ENCODE assay signal across 8 cellular contexts in the genomic region with DNA sequence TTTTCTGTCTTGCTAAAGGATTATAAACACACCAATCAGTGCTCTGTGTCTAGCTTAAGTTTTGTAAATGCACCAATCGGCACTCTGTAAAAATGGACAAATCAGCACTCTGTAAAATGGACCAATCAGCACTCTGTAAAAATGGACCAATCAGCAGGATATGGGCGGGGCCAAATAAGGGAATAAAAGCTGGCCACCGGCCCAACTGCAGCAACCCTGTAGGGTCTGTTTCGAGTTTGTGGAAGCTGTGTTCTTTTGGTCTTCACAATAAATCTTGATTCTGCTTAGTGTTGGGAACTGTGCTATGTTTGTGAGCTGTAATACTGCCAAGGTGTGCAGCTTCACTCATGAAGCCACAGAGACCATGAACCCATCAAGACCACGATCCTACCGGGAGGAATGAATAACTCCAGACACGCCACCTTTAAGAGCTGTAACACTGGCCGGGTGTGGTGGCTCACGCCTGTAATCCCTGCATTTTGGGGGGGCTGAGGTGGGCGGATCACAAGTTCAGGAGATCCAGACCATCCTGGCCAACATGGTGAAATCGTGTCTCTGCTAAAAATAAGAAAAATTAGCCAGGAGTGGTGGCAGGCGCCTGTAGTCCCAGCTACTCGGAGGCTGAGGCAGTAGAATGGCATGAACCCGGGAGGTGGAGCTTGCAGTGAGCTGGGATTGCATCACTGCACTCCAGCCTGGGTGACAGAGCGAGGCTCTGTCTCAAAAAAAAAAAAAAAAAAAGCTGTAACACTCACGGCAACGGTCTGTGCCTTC.
DNase-seq lines count a peak whose midpoint lies in the region; ATAC-seq and TF ChIP-seq lines count a peak whose summit lies in the region.
"Not testable (repeated sequence)": the region's sequence is repeated elsewhere in the genome, so short reads cannot be mapped to it uniquely, and the experiment has no call there.

No MANE protein-coding gene starts in this region.

- H3K18ac ChIP-seq in trophoblast cell (ENCODE audit: low read length): not testable (repeated sequence)

- H3K4me1 Mint-ChIP-seq in CD4-positive, CD25-positive, alpha-beta regulatory T cell: peaks cover 0 to 30% (median 10%) of the 10 kb centered on the region in 4 donors
- H3K4me1 Mint-ChIP-seq in activated naive CD4-positive, alpha-beta T cell treated with anti-CD3 and anti-CD28 coated beads, Interleukin-2, amount 50 U/mL, for 24 hours: peaks cover 25% of the 10 kb centered on the region

- H3K79me2 ChIP-seq in hepatocyte; trophoblast cell (ENCODE audit: control insufficient read depth, insufficient read depth, low read length, poor library complexity): not testable (repeated sequence)

- H3K14ac ChIP-seq in trophoblast cell (ENCODE audit: low read length): peak overlapping the region; percentile 9

- H3K79me1 ChIP-seq in trophoblast cell (ENCODE audit: low read length): peaks cover 11% of the 10 kb centered on the region

- peak overlapping the region; percentile 45 for H4K91ac ChIP-seq in trophoblast cell (ENCODE audit: low read depth, low read length)

- H3K36me3 ChIP-seq in CD4-positive, CD25-positive, alpha-beta regulatory T cell (ENCODE audit: control insufficient read depth, insufficient read depth, low read length); SJSA1; hepatocyte (replicated peaks; ENCODE audit: insufficient read depth, low read depth); trophoblast cell (ENCODE audit: control insufficient read depth in 1 of 2, insufficient read depth in 2 of 2, low read length in 2 of 2): not testable (repeated sequence)

- not testable (repeated sequence) for H3K27ac ChIP-seq in CD4-positive, CD25-positive, alpha-beta regulatory T cell (ENCODE audit: insufficient read depth, low read length, poor library complexity, severe bottlenecking)
- peak overlapping the region; percentile 91 for H3K27ac ChIP-seq in SJSA1
- H3K27ac ChIP-seq in epithelial cell of prostate: peak overlapping the region; percentile 56
- peak overlapping the region; percentile 55 for H3K27ac ChIP-seq in hepatocyte
- peak overlapping the region; percentile 51 for H3K27ac ChIP-seq in trophoblast cell (ENCODE audit: low read depth, low read length)

- H3K23ac ChIP-seq in trophoblast cell (ENCODE audit: low read length): not testable (repeated sequence)

- H3K9me2 ChIP-seq in hepatocyte (replicated peaks; ENCODE audit: insufficient read depth): not testable (repeated sequence)

- not testable (repeated sequence) for H2AFZ ChIP-seq in hepatocyte; trophoblast cell (ENCODE audit: insufficient read depth, low read length, poor library complexity)

- H2BK12ac ChIP-seq in trophoblast cell (ENCODE audit: low read length): peak overlapping the region; percentile 15

- H3K4me3 Mint-ChIP-seq in CD4-positive, CD25-positive, alpha-beta regulatory T cell: not testable (repeated sequence)
- peak overlapping the region; percentile 57 for H3K4me3 Mint-ChIP-seq in activated naive CD4-positive, alpha-beta T cell treated with anti-CD3 and anti-CD28 coated beads, Interleukin-2, amount 50 U/mL, for 24 hours

- not testable (repeated sequence) for H4K12ac ChIP-seq in trophoblast cell (ENCODE audit: low read depth, low read length)

- not testable (repeated sequence) for H3K27me3 Mint-ChIP-seq in CD4-positive, CD25-positive, alpha-beta regulatory T cell; activated naive CD4-positive, alpha-beta T cell treated with anti-CD3 and anti-CD28 coated beads, Interleukin-2, amount 50 U/mL, for 24 hours

- DNase-seq in CD4-positive, CD25-positive, alpha-beta regulatory T cell; epithelial cell of prostate (ENCODE audit: low read depth, low spot score); hepatocyte (ENCODE audit: low spot score): not testable (repeated sequence)
- DNase-seq in SJSA1 (ENCODE audit: low read depth in 1 of 2, low spot score in 2 of 2) (peak; percentile 68 to 78), trophoblast cell (peak; percentile 54 to 63), ureter (ENCODE audit: low spot score) (peak; percentile 69)

- not testable (repeated sequence) for H2BK120ac ChIP-seq in trophoblast cell (ENCODE audit: insufficient read depth, low read length, poor library complexity)

- peak overlapping the region in 2 of 3 donors; percentile 96 to 97 for H3K27ac Mint-ChIP-seq in CD4-positive, CD25-positive, alpha-beta regulatory T cell
- peak overlapping the region; percentile 51 for H3K27ac Mint-ChIP-seq in activated naive CD4-positive, alpha-beta T cell treated with anti-CD3 and anti-CD28 coated beads, Interleukin-2, amount 50 U/mL, for 24 hours

- not testable (repeated sequence) for H3K27me3 ChIP-seq in CD4-positive, CD25-positive, alpha-beta regulatory T cell (ENCODE audit: control insufficient read depth, insufficient read depth, low read length); SJSA1 (replicated peaks); hepatocyte; trophoblast cell (ENCODE audit: insufficient read depth, low read length)

- H2BK5ac ChIP-seq in trophoblast cell (ENCODE audit: low read depth, low read length, poor library complexity): peak overlapping the region; percentile 37

- WGBS in hepatocyte (ENCODE audit: low lambda C conversion rate, missing lambda C conversion rate): 88% methylated on average over 17 of the region's 17 CpGs
- WGBS in trophoblast cell (ENCODE audit: extremely low coverage, insufficient coverage, insufficient read length): no CpG with 5 or more reads among the region's 17 CpGs

- TF ChIP-seq CTCF in hepatocyte (IDR thresholded peaks at IDR 0.05; ENCODE audit: poor library complexity): not testable (repeated sequence)

- ATAC-seq in CD4-positive, CD25-positive, alpha-beta regulatory T cell (ENCODE audit: low read depth in 2 of 2): not testable (repeated sequence)

- not testable (repeated sequence) for H3K36me3 Mint-ChIP-seq in CD4-positive, CD25-positive, alpha-beta regulatory T cell; activated naive CD4-positive, alpha-beta T cell treated with anti-CD3 and anti-CD28 coated beads, Interleukin-2, amount 50 U/mL, for 24 hours

- not testable (repeated sequence) for H3K4me3 ChIP-seq in CD4-positive, CD25-positive, alpha-beta regulatory T cell (ENCODE audit: low read depth, low read length); SJSA1; hepatocyte; trophoblast cell (ENCODE audit: low read depth, low read length)

- not testable (repeated sequence) for H3K9me3 Mint-ChIP-seq in CD4-positive, CD25-positive, alpha-beta regulatory T cell; activated naive CD4-positive, alpha-beta T cell treated with anti-CD3 and anti-CD28 coated beads, Interleukin-2, amount 50 U/mL, for 24 hours

- H3K9ac ChIP-seq in trophoblast cell (ENCODE audit: low read length): not testable (repeated sequence)

- not testable (repeated sequence) for TF ChIP-seq RAD21 in Ishikawa (IDR thresholded peaks at IDR 0.05; ENCODE audit: low read depth)

- peak overlapping the region; percentile 32 for H3K4me2 ChIP-seq in hepatocyte
- not testable (repeated sequence) for H3K4me2 ChIP-seq in trophoblast cell (ENCODE audit: low read length)

- H3K9me3 ChIP-seq in CD4-positive, CD25-positive, alpha-beta regulatory T cell (ENCODE audit: control insufficient read depth in 2 of 2, low read length in 2 of 2); SJSA1 (replicated peaks); hepatocyte (ENCODE audit: low read depth); trophoblast cell (ENCODE audit: insufficient read depth, low read depth, low read length): not testable (repeated sequence)

- not testable (repeated sequence) for H3K4ac ChIP-seq in trophoblast cell (ENCODE audit: low read depth, low read length)

- not testable (repeated sequence) for H2AK5ac ChIP-seq in trophoblast cell (ENCODE audit: low read length)

- H4K8ac ChIP-seq in trophoblast cell (ENCODE audit: low read depth, low read length): not testable (repeated sequence)

- not testable (repeated sequence) for H4K20me1 ChIP-seq in hepatocyte (ENCODE audit: insufficient read depth, poor library complexity, severe bottlenecking)

- not testable (repeated sequence) for TF ChIP-seq EP300 in Ishikawa (IDR thresholded peaks at IDR 0.05; ENCODE audit: borderline replicate concordance)

- peaks cover 11% of the 10 kb centered on the region for H3K4me1 ChIP-seq in CD4-positive, CD25-positive, alpha-beta regulatory T cell (ENCODE audit: control insufficient read depth, insufficient read depth, low read length, poor library complexity, severe bottlenecking)
- H3K4me1 ChIP-seq in SJSA1 (replicated peaks) (peaks cover 52% of the 10 kb centered on the region), trophoblast cell (ENCODE audit: control insufficient read depth in 1 of 2, insufficient read depth in 2 of 2, low read length in 2 of 2) (peaks cover 7 to 20% of the 10 kb centered on the region in 2 experiments)
- H3K4me1 ChIP-seq in hepatocyte (ENCODE audit: insufficient read depth): not testable (repeated sequence)

TF ChIP-seq in Ishikawa, 13 proteins besides CTCF, POLR2A, EP300 and RAD21:
- TF ChIP-seq EGR1 (IDR thresholded peaks at IDR 0.05) (0 out of 2 replicates have a peak, but pooled peaks have one; percentile 5), CEBPB (IDR thresholded peaks at IDR 0.05) (peak; percentile 83)
